Comparison of ENCODE assay signal across 14 cellular contexts in the genomic region with DNA sequence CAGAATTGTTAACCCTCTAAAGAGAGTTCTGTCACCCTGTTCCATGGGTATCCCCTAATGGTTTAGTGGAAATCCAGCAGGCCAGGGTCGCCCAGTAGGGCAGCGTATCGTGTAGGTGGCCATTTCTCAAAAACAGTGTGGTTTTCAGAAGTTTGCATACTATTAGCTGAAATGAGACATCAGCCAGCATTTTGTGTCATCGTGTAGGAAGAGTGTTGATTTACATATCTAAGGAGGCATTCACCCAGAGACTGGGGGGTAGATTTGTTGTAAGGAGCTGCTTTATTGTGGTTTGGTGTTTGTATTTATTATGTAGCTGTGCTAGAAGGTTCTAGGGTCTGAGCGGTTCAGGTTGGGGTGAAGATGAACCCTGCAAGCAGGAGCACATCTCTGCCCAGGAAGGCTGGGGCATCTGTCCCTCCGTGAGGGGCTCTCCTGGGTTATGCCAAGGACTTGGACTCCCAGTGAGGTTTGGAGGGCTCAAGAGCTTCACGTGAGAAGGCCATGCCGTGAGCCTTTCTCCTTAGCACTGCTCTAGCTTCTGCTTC.
DNase-seq lines count a peak whose midpoint lies in the region; ATAC-seq and TF ChIP-seq lines count a peak whose summit lies in the region.
"Had no signal": no experiment of that assay in that cellular context is flagged by ENCODE, and none has a peak within 500 bp of the region (broad histone marks: within the 10 kb centered on the region; RNA-seq: fewer than 3 reads in every experiment).

No MANE protein-coding gene starts in this region.

- H3K36me3 ChIP-seq in HUES48 (ENCODE audit: control insufficient read depth, insufficient read depth, low read length) (peaks cover 10% of the 10 kb centered on the region), tibial nerve (peaks cover 0 to 81% (median 11%) of the 10 kb centered on the region in 3 donors)

- H3K9me3 ChIP-seq in HUES48 (ENCODE audit: control insufficient read depth, insufficient read depth, low read length) (no peaks in the 10 kb centered on the region), tibial nerve (no peaks in the 10 kb centered on the region)
- H3K9me3 ChIP-seq: left lung had no signal

- no peak for TF ChIP-seq POLR2A in tibial nerve (IDR thresholded peaks at IDR 0.05)

- no peak overlapping the region for H3K9ac ChIP-seq in HUES48 (ENCODE audit: low read depth, low read length)

- no peak overlapping the region for H3K4me3 Mint-ChIP-seq in activated CD8-positive, alpha-beta T cell treated with anti-CD3 and anti-CD28 coated beads for 36 hours
- H3K4me3 Mint-ChIP-seq in activated CD8-positive, alpha-beta T cell treated with anti-CD3 and anti-CD28 coated beads, Interleukin-2, amount 10 ng/mL, durations not matched to agents 7 days and 5 days: no peak overlapping the region
- no peak overlapping the region for H3K4me3 Mint-ChIP-seq in stimulated activated naive CD8-positive, alpha-beta T cell treated with anti-CD3 and anti-CD28 coated beads, Interleukin-15, amount 100 ng/mL, for 72 hours

- intact Hi-C loops in activated CD8-positive, alpha-beta T cell treated with anti-CD3 and anti-CD28 coated beads for 36 hours (cut with micrococcal nuclease): no loop called here

- peaks cover 26% of the 10 kb centered on the region for H3K4me1 ChIP-seq in HUES48 (ENCODE audit: control insufficient read depth, insufficient read depth, low read length)
- peaks cover 0 to 34% (median 7%) of the 10 kb centered on the region in 4 donors for H3K4me1 ChIP-seq in tibial nerve
- H3K4me1 ChIP-seq: left lung had no signal

- POLR2A ChIA-PET in activated CD8-positive, alpha-beta T cell treated with anti-CD3 and anti-CD28 coated beads for 36 hours (lab: Charles Lee): interaction anchor here (0.7 to 1.3 kb wide), 2 partner anchors 16 to 28 kb away, joined by 3 read pairs; no protein-coding TSS in a partner anchor
- POLR2A ChIA-PET in activated CD8-positive, alpha-beta T cell treated with anti-CD3 and anti-CD28 coated beads, Interleukin-2, amount 10 ng/mL, durations not matched to agents 7 days and 5 days (lab: Charles Lee): no interaction called here

- H3K27me3 ChIP-seq in HUES48 (ENCODE audit: control insufficient read depth, insufficient read depth, low read length): no peaks in the 10 kb centered on the region
- H3K27me3 ChIP-seq in tibial nerve: no peaks in the 10 kb centered on the region
- H3K27me3 ChIP-seq: brain microvascular endothelial cell, left lung had no signal

- peaks cover 23% of the 10 kb centered on the region for H3K36me3 Mint-ChIP-seq in activated CD8-positive, alpha-beta T cell treated with anti-CD3 and anti-CD28 coated beads for 36 hours (ENCODE audit: low read depth)
- peaks cover 2% of the 10 kb centered on the region for H3K36me3 Mint-ChIP-seq in activated CD8-positive, alpha-beta T cell treated with anti-CD3 and anti-CD28 coated beads, Interleukin-2, amount 10 ng/mL, durations not matched to agents 7 days and 5 days (ENCODE audit: low read depth)

- CTCF ChIA-PET in activated CD8-positive, alpha-beta T cell treated with anti-CD3 and anti-CD28 coated beads for 36 hours (lab: Charles Lee): no interaction called here
- CTCF ChIA-PET in activated CD8-positive, alpha-beta T cell treated with anti-CD3 and anti-CD28 coated beads, Interleukin-2, amount 10 ng/mL, durations not matched to agents 7 days and 5 days (lab: Charles Lee): no interaction called here

- H3K4me3 ChIP-seq in HUES48 (ENCODE audit: low read depth, low read length): no peak overlapping the region
- H3K4me3 ChIP-seq in tibial nerve: no peak overlapping the region
- H3K4me3 ChIP-seq: left lung, PC-9 had no signal

- 77 to 82% methylated on average over 8 of the region's 8 CpGs for WGBS in tibial nerve, 2 donors

- TF ChIP-seq EP300 in tibial nerve (IDR thresholded peaks at IDR 0.05): no peak

- DNase-seq in activated CD8-positive, alpha-beta T cell treated with anti-CD3 and anti-CD28 coated beads for 36 hours: peak; percentile 58
- DNase-seq in activated CD8-positive, alpha-beta T cell treated with anti-CD3 and anti-CD28 coated beads, Interleukin-2, amount 10 ng/mL, durations not matched to agents 7 days and 5 days: no peak
- peak in 1 of 2 donors; percentile 33 for DNase-seq in stimulated activated naive CD8-positive, alpha-beta T cell treated with anti-CD3 and anti-CD28 coated beads, Interleukin-15, amount 100 ng/mL, for 72 hours
- no peak for DNase-seq in cerebellar cortex (ENCODE audit: low spot score)
- DNase-seq in tibial nerve (ENCODE audit: low spot score in 2 of 2): no peak
- no peak for DNase-seq in NCI-H146 (lab: John Stamatoyannopoulos, UW)
- DNase-seq: ACHN, brain microvascular endothelial cell, left lung, NCI-H1092 treated with DMSO at 0.1 percent for 48 hours, PC-9 had no signal

- peaks cover 21% of the 10 kb centered on the region for H3K4me1 Mint-ChIP-seq in activated CD8-positive, alpha-beta T cell treated with anti-CD3 and anti-CD28 coated beads for 36 hours (ENCODE audit: low read depth)
- H3K4me1 Mint-ChIP-seq in activated CD8-positive, alpha-beta T cell treated with anti-CD3 and anti-CD28 coated beads, Interleukin-2, amount 10 ng/mL, durations not matched to agents 7 days and 5 days (ENCODE audit: low read depth): peaks cover under 1% of the 10 kb centered on the region
- H3K4me1 Mint-ChIP-seq in stimulated activated naive CD8-positive, alpha-beta T cell treated with anti-CD3 and anti-CD28 coated beads, Interleukin-15, amount 100 ng/mL, for 72 hours: peaks cover 14% of the 10 kb centered on the region

- H3K9me3 Mint-ChIP-seq in activated CD8-positive, alpha-beta T cell treated with anti-CD3 and anti-CD28 coated beads for 36 hours: no peaks in the 10 kb centered on the region
- H3K9me3 Mint-ChIP-seq in activated CD8-positive, alpha-beta T cell treated with anti-CD3 and anti-CD28 coated beads, Interleukin-2, amount 10 ng/mL, durations not matched to agents 7 days and 5 days (ENCODE audit: insufficient read depth): no peaks in the 10 kb centered on the region
- H3K9me3 Mint-ChIP-seq in stimulated activated naive CD8-positive, alpha-beta T cell treated with anti-CD3 and anti-CD28 coated beads, Interleukin-15, amount 100 ng/mL, for 72 hours: no peaks in the 10 kb centered on the region

- no peaks in the 10 kb centered on the region for H3K27me3 Mint-ChIP-seq in activated CD8-positive, alpha-beta T cell treated with anti-CD3 and anti-CD28 coated beads for 36 hours
- no peaks in the 10 kb centered on the region for H3K27me3 Mint-ChIP-seq in activated CD8-positive, alpha-beta T cell treated with anti-CD3 and anti-CD28 coated beads, Interleukin-2, amount 10 ng/mL, durations not matched to agents 7 days and 5 days (ENCODE audit: low read depth)
- no peaks in the 10 kb centered on the region for H3K27me3 Mint-ChIP-seq in stimulated activated naive CD8-positive, alpha-beta T cell treated with anti-CD3 and anti-CD28 coated beads, Interleukin-15, amount 100 ng/mL, for 72 hours

- TF ChIP-seq CTCF in activated CD8-positive, alpha-beta T cell treated with anti-CD3 and anti-CD28 coated beads for 36 hours (IDR thresholded peaks at IDR 0.05): no peak
- TF ChIP-seq CTCF in tibial nerve (IDR thresholded peaks at IDR 0.05): no peak

- H3K27ac Mint-ChIP-seq in activated CD8-positive, alpha-beta T cell treated with anti-CD3 and anti-CD28 coated beads for 36 hours: peak overlapping the region; percentile 71
- no peak overlapping the region for H3K27ac Mint-ChIP-seq in activated CD8-positive, alpha-beta T cell treated with anti-CD3 and anti-CD28 coated beads, Interleukin-2, amount 10 ng/mL, durations not matched to agents 7 days and 5 days
- H3K27ac Mint-ChIP-seq in stimulated activated naive CD8-positive, alpha-beta T cell treated with anti-CD3 and anti-CD28 coated beads, Interleukin-15, amount 100 ng/mL, for 72 hours: peak overlapping the region; percentile 19 to 94

- peak overlapping the region; percentile 79 for H3K27ac ChIP-seq in HUES48 (ENCODE audit: low read depth, low read length)
- peak overlapping the region in 2 of 4 donors; percentile 15 to 53 for H3K27ac ChIP-seq in tibial nerve
- H3K27ac ChIP-seq: brain microvascular endothelial cell, left lung, PC-9, VCaP had no signal

- ATAC-seq in activated CD8-positive, alpha-beta T cell treated with anti-CD3 and anti-CD28 coated beads for 36 hours: peak; percentile 84
- no peak for ATAC-seq in activated CD8-positive, alpha-beta T cell treated with anti-CD3 and anti-CD28 coated beads, Interleukin-2, amount 10 ng/mL, durations not matched to agents 7 days and 5 days
- ATAC-seq in GM21825 (IDR thresholded peaks at IDR 0.05; ENCODE audit: unreplicated experiment): peak; percentile 80
- ATAC-seq in stimulated activated naive CD8-positive, alpha-beta T cell treated with anti-CD3 and anti-CD28 coated beads, Interleukin-15, amount 100 ng/mL, for 72 hours: peak; percentile 91
- ATAC-seq: left lung had no signal
